In the genomic region with DNA sequence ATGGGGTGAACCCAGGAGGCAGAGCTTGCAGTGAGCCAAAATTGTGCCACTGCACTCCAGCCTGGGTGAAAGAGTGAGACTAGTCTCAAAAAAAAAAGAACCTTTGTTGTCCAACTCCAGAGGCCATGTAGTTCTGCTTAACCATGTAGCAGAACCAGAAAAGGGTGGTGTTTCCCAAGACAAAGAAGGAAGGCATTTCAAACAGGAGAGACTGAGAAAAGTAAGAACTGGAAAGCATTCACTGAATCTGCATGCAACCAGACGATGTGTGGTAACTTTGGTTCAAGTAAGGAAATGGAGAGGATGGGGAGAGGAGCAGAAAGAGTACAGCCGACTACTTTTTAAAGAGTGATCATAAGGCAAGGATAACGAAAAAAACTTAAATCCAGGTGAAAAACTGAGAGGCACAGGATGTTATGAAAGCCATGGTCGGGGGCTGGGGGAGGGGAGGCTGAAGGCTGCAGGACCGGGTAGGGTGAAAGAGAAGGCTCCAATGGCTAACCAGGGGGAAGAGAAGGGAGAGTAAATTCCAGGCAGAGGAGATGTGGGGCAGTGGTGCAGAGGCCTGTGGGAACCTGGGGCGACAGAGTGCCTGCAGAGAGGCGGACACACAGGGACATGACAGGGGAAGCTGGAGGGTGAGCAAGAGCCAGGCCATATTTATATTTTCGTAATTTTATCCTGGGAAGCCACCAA, we compare ENCODE assay signal across 1 cellular context.
TF ChIP-seq lines count a peak whose summit lies in the region.

No MANE protein-coding gene starts in this region.

TF ChIP-seq in GM23338, 12 proteins besides CTCF, POLR2A, EP300 and RAD21 (continued from another document):
- TF ChIP-seq, protein P1, sequence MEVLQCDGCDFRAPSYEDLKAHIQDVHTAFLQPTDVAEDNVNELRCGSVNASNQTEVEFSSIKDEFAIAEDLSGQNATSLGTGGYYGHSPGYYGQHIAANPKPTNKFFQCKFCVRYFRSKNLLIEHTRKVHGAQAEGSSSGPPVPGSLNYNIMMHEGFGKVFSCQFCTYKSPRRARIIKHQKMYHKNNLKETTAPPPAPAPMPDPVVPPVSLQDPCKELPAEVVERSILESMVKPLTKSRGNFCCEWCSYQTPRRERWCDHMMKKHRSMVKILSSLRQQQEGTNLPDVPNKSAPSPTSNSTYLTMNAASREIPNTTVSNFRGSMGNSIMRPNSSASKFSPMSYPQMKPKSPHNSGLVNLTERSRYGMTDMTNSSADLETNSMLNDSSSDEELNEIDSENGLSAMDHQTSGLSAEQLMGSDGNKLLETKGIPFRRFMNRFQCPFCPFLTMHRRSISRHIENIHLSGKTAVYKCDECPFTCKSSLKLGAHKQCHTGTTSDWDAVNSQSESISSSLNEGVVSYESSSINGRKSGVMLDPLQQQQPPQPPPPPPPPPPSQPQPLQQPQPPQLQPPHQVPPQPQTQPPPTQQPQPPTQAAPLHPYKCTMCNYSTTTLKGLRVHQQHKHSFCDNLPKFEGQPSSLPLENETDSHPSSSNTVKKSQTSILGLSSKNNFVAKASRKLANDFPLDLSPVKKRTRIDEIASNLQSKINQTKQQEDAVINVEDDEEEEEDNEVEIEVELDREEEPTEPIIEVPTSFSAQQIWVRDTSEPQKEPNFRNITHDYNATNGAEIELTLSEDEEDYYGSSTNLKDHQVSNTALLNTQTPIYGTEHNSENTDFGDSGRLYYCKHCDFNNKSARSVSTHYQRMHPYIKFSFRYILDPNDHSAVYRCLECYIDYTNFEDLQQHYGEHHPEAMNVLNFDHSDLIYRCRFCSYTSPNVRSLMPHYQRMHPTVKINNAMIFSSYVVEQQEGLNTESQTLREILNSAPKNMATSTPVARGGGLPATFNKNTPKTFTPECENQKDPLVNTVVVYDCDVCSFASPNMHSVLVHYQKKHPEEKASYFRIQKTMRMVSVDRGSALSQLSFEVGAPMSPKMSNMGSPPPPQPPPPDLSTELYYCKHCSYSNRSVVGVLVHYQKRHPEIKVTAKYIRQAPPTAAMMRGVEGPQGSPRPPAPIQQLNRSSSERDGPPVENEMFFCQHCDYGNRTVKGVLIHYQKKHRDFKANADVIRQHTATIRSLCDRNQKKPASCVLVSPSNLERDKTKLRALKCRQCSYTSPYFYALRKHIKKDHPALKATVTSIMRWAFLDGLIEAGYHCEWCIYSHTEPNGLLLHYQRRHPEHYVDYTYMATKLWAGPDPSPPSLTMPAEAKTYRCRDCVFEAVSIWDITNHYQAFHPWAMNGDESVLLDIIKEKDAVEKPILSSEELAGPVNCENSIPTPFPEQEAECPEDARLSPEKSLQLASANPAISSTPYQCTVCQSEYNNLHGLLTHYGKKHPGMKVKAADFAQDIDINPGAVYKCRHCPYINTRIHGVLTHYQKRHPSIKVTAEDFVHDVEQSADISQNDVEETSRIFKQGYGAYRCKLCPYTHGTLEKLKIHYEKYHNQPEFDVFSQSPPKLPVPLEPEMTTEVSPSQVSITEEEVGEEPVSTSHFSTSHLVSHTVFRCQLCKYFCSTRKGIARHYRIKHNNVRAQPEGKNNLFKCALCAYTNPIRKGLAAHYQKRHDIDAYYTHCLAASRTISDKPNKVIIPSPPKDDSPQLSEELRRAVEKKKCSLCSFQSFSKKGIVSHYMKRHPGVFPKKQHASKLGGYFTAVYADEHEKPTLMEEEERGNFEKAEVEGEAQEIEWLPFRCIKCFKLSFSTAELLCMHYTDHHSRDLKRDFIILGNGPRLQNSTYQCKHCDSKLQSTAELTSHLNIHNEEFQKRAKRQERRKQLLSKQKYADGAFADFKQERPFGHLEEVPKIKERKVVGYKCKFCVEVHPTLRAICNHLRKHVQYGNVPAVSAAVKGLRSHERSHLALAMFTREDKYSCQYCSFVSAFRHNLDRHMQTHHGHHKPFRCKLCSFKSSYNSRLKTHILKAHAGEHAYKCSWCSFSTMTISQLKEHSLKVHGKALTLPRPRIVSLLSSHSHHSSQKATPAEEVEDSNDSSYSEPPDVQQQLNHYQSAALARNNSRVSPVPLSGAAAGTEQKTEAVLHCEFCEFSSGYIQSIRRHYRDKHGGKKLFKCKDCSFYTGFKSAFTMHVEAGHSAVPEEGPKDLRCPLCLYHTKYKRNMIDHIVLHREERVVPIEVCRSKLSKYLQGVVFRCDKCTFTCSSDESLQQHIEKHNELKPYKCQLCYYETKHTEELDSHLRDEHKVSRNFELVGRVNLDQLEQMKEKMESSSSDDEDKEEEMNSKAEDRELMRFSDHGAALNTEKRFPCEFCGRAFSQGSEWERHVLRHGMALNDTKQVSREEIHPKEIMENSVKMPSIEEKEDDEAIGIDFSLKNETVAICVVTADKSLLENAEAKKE (CRISPR knock-in tag; IDR thresholded peaks at IDR 0.05) = no peak
- TF ChIP-seq JUNB (IDR thresholded peaks at IDR 0.05; ENCODE audit: unreplicated experiment) (no peak), POLR2AphosphoS5 (IDR thresholded peaks at IDR 0.05; ENCODE audit: low read depth) (no peak), EZH2phosphoT487 (IDR thresholded peaks at IDR 0.05; ENCODE audit: unreplicated experiment) (no peak), CREB1 (CRISPR knock-in tag; IDR thresholded peaks at IDR 0.05; ENCODE audit: low read depth) (no peak), STAT1 (IDR thresholded peaks at IDR 0.05; ENCODE audit: unreplicated experiment) (no peak), NANOG (IDR thresholded peaks at IDR 0.05; ENCODE audit: borderline replicate concordance) (no peak)
- TF ChIP-seq, protein P2, sequence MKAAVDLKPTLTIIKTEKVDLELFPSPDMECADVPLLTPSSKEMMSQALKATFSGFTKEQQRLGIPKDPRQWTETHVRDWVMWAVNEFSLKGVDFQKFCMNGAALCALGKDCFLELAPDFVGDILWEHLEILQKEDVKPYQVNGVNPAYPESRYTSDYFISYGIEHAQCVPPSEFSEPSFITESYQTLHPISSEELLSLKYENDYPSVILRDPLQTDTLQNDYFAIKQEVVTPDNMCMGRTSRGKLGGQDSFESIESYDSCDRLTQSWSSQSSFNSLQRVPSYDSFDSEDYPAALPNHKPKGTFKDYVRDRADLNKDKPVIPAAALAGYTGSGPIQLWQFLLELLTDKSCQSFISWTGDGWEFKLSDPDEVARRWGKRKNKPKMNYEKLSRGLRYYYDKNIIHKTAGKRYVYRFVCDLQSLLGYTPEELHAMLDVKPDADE (IDR thresholded peaks at IDR 0.05) = no peak
- TF ChIP-seq, protein P3, sequence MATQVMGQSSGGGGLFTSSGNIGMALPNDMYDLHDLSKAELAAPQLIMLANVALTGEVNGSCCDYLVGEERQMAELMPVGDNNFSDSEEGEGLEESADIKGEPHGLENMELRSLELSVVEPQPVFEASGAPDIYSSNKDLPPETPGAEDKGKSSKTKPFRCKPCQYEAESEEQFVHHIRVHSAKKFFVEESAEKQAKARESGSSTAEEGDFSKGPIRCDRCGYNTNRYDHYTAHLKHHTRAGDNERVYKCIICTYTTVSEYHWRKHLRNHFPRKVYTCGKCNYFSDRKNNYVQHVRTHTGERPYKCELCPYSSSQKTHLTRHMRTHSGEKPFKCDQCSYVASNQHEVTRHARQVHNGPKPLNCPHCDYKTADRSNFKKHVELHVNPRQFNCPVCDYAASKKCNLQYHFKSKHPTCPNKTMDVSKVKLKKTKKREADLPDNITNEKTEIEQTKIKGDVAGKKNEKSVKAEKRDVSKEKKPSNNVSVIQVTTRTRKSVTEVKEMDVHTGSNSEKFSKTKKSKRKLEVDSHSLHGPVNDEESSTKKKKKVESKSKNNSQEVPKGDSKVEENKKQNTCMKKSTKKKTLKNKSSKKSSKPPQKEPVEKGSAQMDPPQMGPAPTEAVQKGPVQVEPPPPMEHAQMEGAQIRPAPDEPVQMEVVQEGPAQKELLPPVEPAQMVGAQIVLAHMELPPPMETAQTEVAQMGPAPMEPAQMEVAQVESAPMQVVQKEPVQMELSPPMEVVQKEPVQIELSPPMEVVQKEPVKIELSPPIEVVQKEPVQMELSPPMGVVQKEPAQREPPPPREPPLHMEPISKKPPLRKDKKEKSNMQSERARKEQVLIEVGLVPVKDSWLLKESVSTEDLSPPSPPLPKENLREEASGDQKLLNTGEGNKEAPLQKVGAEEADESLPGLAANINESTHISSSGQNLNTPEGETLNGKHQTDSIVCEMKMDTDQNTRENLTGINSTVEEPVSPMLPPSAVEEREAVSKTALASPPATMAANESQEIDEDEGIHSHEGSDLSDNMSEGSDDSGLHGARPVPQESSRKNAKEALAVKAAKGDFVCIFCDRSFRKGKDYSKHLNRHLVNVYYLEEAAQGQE (IDR thresholded peaks at IDR 0.05; ENCODE audit: unreplicated experiment) = no peak
